Comparison of ENCODE assay signal across 1 cellular context in the genomic region with DNA sequence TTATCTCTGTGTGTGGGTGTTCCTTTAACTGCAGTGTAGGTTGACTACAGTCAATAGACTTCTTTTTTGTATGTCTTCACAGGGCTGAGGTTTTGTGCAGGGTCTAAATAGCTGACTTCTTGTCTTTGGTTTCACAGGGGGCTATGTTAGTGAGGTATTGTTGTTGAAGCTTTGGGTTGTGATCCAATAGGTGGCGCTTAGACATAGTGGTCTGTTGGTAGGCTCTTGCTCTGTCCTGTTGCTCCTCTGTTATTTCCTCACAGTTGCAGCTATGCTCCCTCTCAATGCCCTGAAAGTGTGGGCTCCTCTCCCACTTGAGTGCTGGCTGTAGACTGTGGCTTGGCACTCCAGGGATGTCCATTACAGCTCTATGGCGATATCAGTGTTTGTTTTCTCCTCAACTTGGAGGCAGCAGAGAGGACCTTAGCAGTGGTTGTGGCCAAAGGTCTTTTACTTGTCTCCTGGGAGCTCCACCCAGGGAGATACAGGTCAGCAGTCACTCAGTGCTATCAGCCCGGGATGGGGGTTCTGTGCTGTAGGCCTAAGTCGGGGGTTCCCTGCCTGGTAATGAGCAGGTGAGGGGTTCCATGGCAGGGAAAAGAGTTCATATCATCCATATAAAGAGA.
TF ChIP-seq lines count a peak whose summit lies in the region.

No MANE protein-coding gene starts in this region.

TF ChIP-seq in HepG2, 621 proteins besides CTCF, POLR2A, EP300 and RAD21 (continued from another document):
- TF ChIP-seq, protein P1, sequence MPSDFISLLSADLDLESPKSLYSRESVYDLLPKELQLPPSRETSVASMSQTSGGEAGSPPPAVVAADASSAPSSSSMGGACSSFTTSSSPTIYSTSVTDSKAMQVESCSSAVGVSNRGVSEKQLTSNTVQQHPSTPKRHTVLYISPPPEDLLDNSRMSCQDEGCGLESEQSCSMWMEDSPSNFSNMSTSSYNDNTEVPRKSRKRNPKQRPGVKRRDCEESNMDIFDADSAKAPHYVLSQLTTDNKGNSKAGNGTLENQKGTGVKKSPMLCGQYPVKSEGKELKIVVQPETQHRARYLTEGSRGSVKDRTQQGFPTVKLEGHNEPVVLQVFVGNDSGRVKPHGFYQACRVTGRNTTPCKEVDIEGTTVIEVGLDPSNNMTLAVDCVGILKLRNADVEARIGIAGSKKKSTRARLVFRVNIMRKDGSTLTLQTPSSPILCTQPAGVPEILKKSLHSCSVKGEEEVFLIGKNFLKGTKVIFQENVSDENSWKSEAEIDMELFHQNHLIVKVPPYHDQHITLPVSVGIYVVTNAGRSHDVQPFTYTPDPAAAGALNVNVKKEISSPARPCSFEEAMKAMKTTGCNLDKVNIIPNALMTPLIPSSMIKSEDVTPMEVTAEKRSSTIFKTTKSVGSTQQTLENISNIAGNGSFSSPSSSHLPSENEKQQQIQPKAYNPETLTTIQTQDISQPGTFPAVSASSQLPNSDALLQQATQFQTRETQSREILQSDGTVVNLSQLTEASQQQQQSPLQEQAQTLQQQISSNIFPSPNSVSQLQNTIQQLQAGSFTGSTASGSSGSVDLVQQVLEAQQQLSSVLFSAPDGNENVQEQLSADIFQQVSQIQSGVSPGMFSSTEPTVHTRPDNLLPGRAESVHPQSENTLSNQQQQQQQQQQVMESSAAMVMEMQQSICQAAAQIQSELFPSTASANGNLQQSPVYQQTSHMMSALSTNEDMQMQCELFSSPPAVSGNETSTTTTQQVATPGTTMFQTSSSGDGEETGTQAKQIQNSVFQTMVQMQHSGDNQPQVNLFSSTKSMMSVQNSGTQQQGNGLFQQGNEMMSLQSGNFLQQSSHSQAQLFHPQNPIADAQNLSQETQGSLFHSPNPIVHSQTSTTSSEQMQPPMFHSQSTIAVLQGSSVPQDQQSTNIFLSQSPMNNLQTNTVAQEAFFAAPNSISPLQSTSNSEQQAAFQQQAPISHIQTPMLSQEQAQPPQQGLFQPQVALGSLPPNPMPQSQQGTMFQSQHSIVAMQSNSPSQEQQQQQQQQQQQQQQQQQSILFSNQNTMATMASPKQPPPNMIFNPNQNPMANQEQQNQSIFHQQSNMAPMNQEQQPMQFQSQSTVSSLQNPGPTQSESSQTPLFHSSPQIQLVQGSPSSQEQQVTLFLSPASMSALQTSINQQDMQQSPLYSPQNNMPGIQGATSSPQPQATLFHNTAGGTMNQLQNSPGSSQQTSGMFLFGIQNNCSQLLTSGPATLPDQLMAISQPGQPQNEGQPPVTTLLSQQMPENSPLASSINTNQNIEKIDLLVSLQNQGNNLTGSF (CRISPR knock-in tag; IDR thresholded peaks at IDR 0.05): no peak
- TF ChIP-seq MLLT10 (CRISPR knock-in tag; IDR thresholded peaks at IDR 0.05): no peak
- no peak for TF ChIP-seq FOSL2 (CRISPR knock-in tag; IDR thresholded peaks at IDR 0.05)
- no peak for TF ChIP-seq ZNF547 (CRISPR knock-in tag; IDR thresholded peaks at IDR 0.05)
- TF ChIP-seq KAT8 (CRISPR knock-in tag; IDR thresholded peaks at IDR 0.05): no peak
- no peak for TF ChIP-seq RNF2 (conservative IDR thresholded peaks at IDR 0.05; ENCODE audit: low read depth)
- no peak for TF ChIP-seq RFXANK (CRISPR knock-in tag; IDR thresholded peaks at IDR 0.05)
- no peak for TF ChIP-seq EHMT2 (IDR thresholded peaks at IDR 0.05; ENCODE audit: borderline replicate concordance, low read depth, low read length)
- TF ChIP-seq GTF2F1 (IDR thresholded peaks at IDR 0.05; ENCODE audit: low read length): no peak
- TF ChIP-seq, protein P2, sequence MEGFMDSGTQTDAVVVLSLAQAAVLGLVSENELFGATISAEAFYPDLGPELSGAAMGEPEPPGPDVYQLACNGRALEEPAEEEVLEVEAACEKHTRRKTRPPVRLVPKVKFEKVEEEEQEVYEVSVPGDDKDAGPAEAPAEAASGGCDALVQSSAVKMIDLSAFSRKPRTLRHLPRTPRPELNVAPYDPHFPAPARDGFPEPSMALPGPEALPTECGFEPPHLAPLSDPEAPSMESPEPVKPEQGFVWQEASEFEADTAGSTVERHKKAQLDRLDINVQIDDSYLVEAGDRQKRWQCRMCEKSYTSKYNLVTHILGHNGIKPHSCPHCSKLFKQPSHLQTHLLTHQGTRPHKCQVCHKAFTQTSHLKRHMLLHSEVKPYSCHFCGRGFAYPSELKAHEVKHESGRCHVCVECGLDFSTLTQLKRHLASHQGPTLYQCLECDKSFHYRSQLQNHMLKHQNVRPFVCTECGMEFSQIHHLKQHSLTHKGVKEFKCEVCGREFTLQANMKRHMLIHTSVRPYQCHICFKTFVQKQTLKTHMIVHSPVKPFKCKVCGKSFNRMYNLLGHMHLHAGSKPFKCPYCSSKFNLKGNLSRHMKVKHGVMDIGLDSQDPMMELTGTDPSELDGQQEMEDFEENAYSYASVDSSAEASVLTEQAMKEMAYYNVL (CRISPR knock-in tag; IDR thresholded peaks at IDR 0.05; ENCODE audit: borderline replicate concordance): no peak
- TF ChIP-seq ZNF296 (CRISPR knock-in tag; conservative IDR thresholded peaks at IDR 0.05): no peak
- no peak for TF ChIP-seq U2AF2 (IDR thresholded peaks at IDR 0.05; ENCODE audit: low read depth, low read length)
- TF ChIP-seq, protein P3, sequence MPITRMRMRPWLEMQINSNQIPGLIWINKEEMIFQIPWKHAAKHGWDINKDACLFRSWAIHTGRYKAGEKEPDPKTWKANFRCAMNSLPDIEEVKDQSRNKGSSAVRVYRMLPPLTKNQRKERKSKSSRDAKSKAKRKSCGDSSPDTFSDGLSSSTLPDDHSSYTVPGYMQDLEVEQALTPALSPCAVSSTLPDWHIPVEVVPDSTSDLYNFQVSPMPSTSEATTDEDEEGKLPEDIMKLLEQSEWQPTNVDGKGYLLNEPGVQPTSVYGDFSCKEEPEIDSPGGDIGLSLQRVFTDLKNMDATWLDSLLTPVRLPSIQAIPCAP (CRISPR knock-in tag; IDR thresholded peaks at IDR 0.05; ENCODE audit: low read depth): no peak
TF ChIP-seq in HepG2: peak in this region for 0.
